ENCODE assay signal across 20 cellular contexts in the genomic region with DNA sequence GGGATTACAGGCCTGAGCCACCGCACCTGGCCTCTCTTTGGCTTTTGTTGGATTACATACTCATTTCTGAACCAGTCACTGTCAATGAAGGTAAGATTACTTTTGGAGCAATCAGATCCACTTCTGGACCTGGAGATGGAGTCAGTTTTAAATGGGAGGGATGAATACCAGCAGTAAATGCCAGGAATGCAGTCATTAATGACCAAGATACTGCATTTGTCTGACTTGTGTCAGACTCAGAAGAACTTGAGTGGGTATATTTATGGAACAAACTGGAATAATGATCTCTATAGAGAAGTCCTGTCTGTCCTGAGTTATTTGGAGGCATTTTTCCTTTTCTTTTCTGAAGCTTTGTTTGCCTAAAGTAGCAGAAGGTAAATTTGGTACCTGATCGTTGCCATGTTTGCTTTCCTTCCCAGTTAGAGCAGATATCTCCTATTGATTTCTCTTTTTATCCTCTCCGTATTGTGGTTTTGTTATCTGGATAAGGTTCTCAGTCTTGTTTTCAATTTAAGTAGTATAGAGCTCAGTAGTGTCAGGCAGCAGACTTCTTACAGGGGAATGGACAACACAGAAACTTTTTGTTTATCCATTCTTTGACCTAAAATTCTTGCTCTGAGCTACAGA. TPM values are rescaled to one million over a fixed set of nuclear protein-coding genes. Genes with fewer than 3 reads are reported as not detected.
DNase-seq lines count a peak whose midpoint lies in the region; ATAC-seq, FAIRE-seq and TF ChIP-seq lines count a peak whose summit lies in the region.
"Had no signal": no experiment of that assay in that cellular context is flagged by ENCODE, and none has a peak within 500 bp of the region (broad histone marks: within the 10 kb centered on the region; RNA-seq: fewer than 3 reads in every experiment).

No MANE protein-coding gene starts in this region.

- no peaks in the 10 kb centered on the region for H3K27me3 ChIP-seq in Karpas-422 (ENCODE audit: low read length)
- no peaks in the 10 kb centered on the region for H3K27me3 ChIP-seq in GM12878 (replicated peaks in 1 of 2; ENCODE audit: control insufficient read depth in 2 of 2, insufficient read depth in 2 of 2, low read length in 1 of 2)
- H3K27me3 ChIP-seq: BE2C, gastroesophageal sphincter, MG63, ovary, suprapubic skin had no signal

- no peaks in the 10 kb centered on the region for H3K9me3 ChIP-seq in Karpas-422 (ENCODE audit: low read length)
- no peaks in the 10 kb centered on the region for H3K9me3 ChIP-seq in GM12878 (replicated peaks; ENCODE audit: control insufficient read depth, insufficient read depth, low read length)
- H3K9me3 ChIP-seq: BE2C, gastroesophageal sphincter, MG63, ovary, suprapubic skin had no signal

- peak overlapping the region; percentile 42 for H3K9ac ChIP-seq in Karpas-422 (ENCODE audit: low read length)
- H3K9ac ChIP-seq in GM12878 (ENCODE audit: control insufficient read depth, insufficient read depth, low read length) = no peak overlapping the region

- WGBS in GM12878 (ENCODE audit: insufficient coverage, insufficient replicate concordance, low lambda C conversion rate, missing lambda C conversion rate) = 98% methylated on average over 3 of the region's 3 CpGs

- FAIRE-seq in GM12878 (lab: Jason Lieb, UNC) = no peak
- FAIRE-seq: bronchial epithelial cell, endometrium, islet of Langerhans had no signal

- H3K4me1 ChIP-seq in Karpas-422 (ENCODE audit: low read length) (peaks cover 77% of the 10 kb centered on the region), GM12878 (ENCODE audit: control insufficient read depth, insufficient read depth, low read length) (peaks cover 50% of the 10 kb centered on the region)
- H3K4me1 ChIP-seq: BE2C had no signal

- H3K36me3 Mint-ChIP-seq in osteocyte (ENCODE audit: unreplicated experiment) (no peaks in the 10 kb centered on the region), Calu3 (ENCODE audit: insufficient read depth, unreplicated experiment) (no peaks in the 10 kb centered on the region)

- RAD21 ChIA-PET in GM12878 (lab: Charles Lee; ENCODE audit: unreplicated experiment) = interaction anchor here (0.7 to 3.9 kb wide), 5 partner anchors 10 to 159 kb away, joined by 3 to 16 read pairs (median 6); partner anchors contain the start of gene NLK

- H3K9me2 ChIP-seq in Karpas-422 (replicated peaks; ENCODE audit: insufficient read depth, low read length) = no peaks in the 10 kb centered on the region

- no peak for ATAC-seq in GM12878
- ATAC-seq: gastroesophageal sphincter had no signal

- BruUV-seq in GM12878 (replicated peaks; lab: Mats Ljungman, UMichigan) (no TSS peak), Calu3 (replicated peaks; lab: Mats Ljungman, UMichigan) (no TSS peak)

- SMC1A ChIA-PET in GM12878 (lab: Charles Lee; ENCODE audit: uncharacterized antibody, unreplicated experiment) = interaction anchor here (1.0 to 5.4 kb wide), 7 partner anchors 10 to 81 kb away, joined by 3 to 49 read pairs (median 5); partner anchors contain the start of gene NLK

- no peak for TF ChIP-seq RAD21 in GM12878 (IDR thresholded peaks at IDR 0.05; ENCODE audit: insufficient read depth, low read depth, low read length)

- H3K79me2 ChIP-seq in Karpas-422 (ENCODE audit: low read length) (peaks cover 98% of the 10 kb centered on the region), GM12878 (ENCODE audit: control insufficient read depth, insufficient read depth, low read length) (peaks cover 47% of the 10 kb centered on the region)

- H3K4me2 ChIP-seq in Karpas-422 (ENCODE audit: low read depth, low read length, poor library complexity, severe bottlenecking) (peak overlapping the region; percentile 73), GM12878 (ENCODE audit: control insufficient read depth, insufficient read depth) (peak overlapping the region; percentile 60)

- POLR2A ChIA-PET in GM12878 (lab: Charles Lee) = interaction anchor here (1.1 kb wide), 1 partner anchor 18 kb away, joined by 3 read pairs; no protein-coding TSS in a partner anchor

- no peak for TF ChIP-seq POLR2A in GM12878 (IDR thresholded peaks at IDR 0.05; ENCODE audit: low read depth, low read length)

- H3K4me3 ChIP-seq in Karpas-422 (ENCODE audit: low read length) (peak overlapping the region; percentile 39), GM12878 (no peak overlapping the region)
- H3K4me3 ChIP-seq: gastroesophageal sphincter, MG63, ovary, suprapubic skin had no signal

- H3K9me3 Mint-ChIP-seq in osteocyte (ENCODE audit: unreplicated experiment) (no peaks in the 10 kb centered on the region), Calu3 (ENCODE audit: low read depth, unreplicated experiment) (no peaks in the 10 kb centered on the region)

- peak overlapping the region; percentile 87 for H3K27ac ChIP-seq in Karpas-422 (ENCODE audit: low read length)
- H3K27ac ChIP-seq in GM12878 (ENCODE audit: control insufficient read depth, insufficient read depth) = no peak overlapping the region; the same call in 1 of the 2 replicates
- H3K27ac ChIP-seq: gastroesophageal sphincter, ovary, suprapubic skin had no signal

- intact Hi-C loops in GM12878 (cut with micrococcal nuclease; ENCODE audit: unreplicated experiment) (loop anchor here (10.0 kb wide), 1 partner anchor 262 kb away; the partner anchor contains the start of gene TMEM97), Calu3 (cut with micrococcal nuclease; ENCODE audit: unreplicated experiment) (loop anchor here (10.0 kb wide), 1 partner anchor 272 kb away; no protein-coding TSS in a partner anchor)

- CTCF ChIA-PET in GM12878 (lab: Yijun Ruan, JAX) (interaction anchor here (0.7 to 3.5 kb wide), 2 partner anchors 12 to 159 kb away, joined by 3 to 19 read pairs; partner anchors contain the start of gene LYRM9), Calu3 (lab: Charles Lee) (interaction anchor here (2.8 kb wide), 1 partner anchor 12 kb away, joined by 7 read pairs; no protein-coding TSS in a partner anchor)

- in situ Hi-C loops in GM12878 (cut with MboI) = loop anchor here (10.0 to 25.0 kb wide), 2 partner anchors 588 to 766 kb away; partner anchors contain the start of gene WSB1

- H3K36me3 ChIP-seq in Karpas-422 (ENCODE audit: insufficient read depth, low read length) (0 out of 2 replicates have a peak, but pooled peaks cover 8% of the 10 kb centered on the region), GM12878 (ENCODE audit: control insufficient read depth in 2 of 2, insufficient read depth in 2 of 2, low read length in 1 of 2) (no peaks in the 10 kb centered on the region)
- H3K36me3 ChIP-seq: BE2C, gastroesophageal sphincter, ovary, suprapubic skin had no signal

- H3K4me1 Mint-ChIP-seq in osteocyte (ENCODE audit: unreplicated experiment) = peaks cover 34% of the 10 kb centered on the region
- peaks cover 34% of the 10 kb centered on the region for H3K4me1 Mint-ChIP-seq in Calu3 (ENCODE audit: low read depth, unreplicated experiment)

- H3K27me3 Mint-ChIP-seq in osteocyte (ENCODE audit: unreplicated experiment) (no peaks in the 10 kb centered on the region), Calu3 (ENCODE audit: unreplicated experiment) (no peaks in the 10 kb centered on the region)

- H3K27ac Mint-ChIP-seq in osteocyte (ENCODE audit: unreplicated experiment) = peak overlapping the region; percentile 48
- H3K27ac Mint-ChIP-seq in Calu3 (ENCODE audit: unreplicated experiment) = no peak overlapping the region

- H2AFZ ChIP-seq in Karpas-422 (ENCODE audit: low read length) (no peak overlapping the region), GM12878 (ENCODE audit: control insufficient read depth, low read depth, low read length) (no peak overlapping the region)

- no peaks in the 10 kb centered on the region for H4K20me1 ChIP-seq in Karpas-422 (ENCODE audit: insufficient read depth, low read depth, low read length)
- H4K20me1 ChIP-seq in GM12878 (ENCODE audit: control insufficient read depth, insufficient read depth) = no peaks in the 10 kb centered on the region

- TF ChIP-seq EP300 in GM12878 (IDR thresholded peaks at IDR 0.05; ENCODE audit: borderline replicate concordance in 1 of 2, control insufficient read depth in 1 of 2, low read depth in 2 of 2, low read length in 2 of 2) = no peak

- DNase-seq in EH (ENCODE audit: low read depth) (peak; percentile 65), Karpas-422 (no peak), GM12878 (ENCODE audit: low read depth, low spot score) (no peak), osteocyte (ENCODE audit: extremely low spot score, unreplicated experiment) (no peak), Calu3 (no peak), NCI-H2081 (lab: John Stamatoyannopoulos, UW) (no peak), foreskin melanocyte (no peak)
- DNase-seq in stimulated activated CD4-positive, alpha-beta T cell treated with anti-CD3 and anti-CD28 coated beads, Interleukin-4, amount 100 ng/mL, for 24 hours = no peak
- DNase-seq: activated naive CD4-positive, alpha-beta T cell treated with Interleukin-2 at 50 U/mL for 16 hours; BE2C; DMS53; MG63; midbrain; NCI-H2081 treated with DMSO at 0.1 percent for 48 hours; ovary had no signal

- H3K4me3 Mint-ChIP-seq in osteocyte (ENCODE audit: unreplicated experiment) (no peak overlapping the region), Calu3 (ENCODE audit: low read depth, unreplicated experiment) (no peak overlapping the region)

- TF ChIP-seq CTCF in GM12878 (IDR thresholded peaks at IDR 0.05 in 2 of 3, conservative IDR thresholded peaks at IDR 0.05 in 1 of 3; ENCODE audit: control insufficient read depth in 2 of 3, extremely low read depth in 1 of 3, insufficient read depth in 1 of 3, low read depth in 3 of 3, low read length in 3 of 3) (no peak), osteocyte (IDR thresholded peaks at IDR 0.05) (no peak), Calu3 (IDR thresholded peaks at IDR 0.05; ENCODE audit: unreplicated experiment) (no peak)

RNA-seq across cellular contexts. Expression of gene NLK, which starts 10.7 kb away (rescaled TPM):
- total RNA-seq in Karpas-422 (2014; rRNA removed; shearing (Covaris generic); ENCODE audit: low replicate concordance) = 36.0 and 60.0 TPM in 2 replicates
- 77.0 and 80.2 TPM in 2 replicates for total RNA-seq in GM12878 (2013; cell fraction: nucleolus; rRNA removed)
- 17.8 and 19.3 TPM in 2 replicates for total RNA-seq in GM12878 (2014; rRNA removed)
- 16.1 and 17.5 TPM in 2 replicates for total RNA-seq in GM12878 (2014; rRNA removed; fragmentation: Illumina TruSeq; extraction: Trizol)
- 15.9 and 16.0 TPM in 2 replicates for total RNA-seq in GM12878 (2021)
- 6.9 TPM for polyA plus RNA-seq in GM12878 (2011; ENCODE audit: low read depth)
- polyA plus RNA-seq in GM12878 (2011; rRNA removed) = 22.9 and 24.8 TPM in 2 replicates
- 12.5 and 14.8 TPM in 2 replicates for polyA plus RNA-seq in GM12878 (2011; cell fraction: cytosol; rRNA removed)
- 30.6 and 31.9 TPM in 2 replicates for polyA plus RNA-seq in GM12878 (2011; cell fraction: nucleus; rRNA removed)
- 9.7 and 11.2 TPM in 2 replicates for polyA plus RNA-seq in GM12878 (2012)
- 15.5 and 24.8 TPM in 2 replicates for polyA plus RNA-seq in GM12878 (2014; fragmentation: Illumina TruSeq; extraction: Trizol)
- polyA plus RNA-seq in GM12878 (2014; fragmentation: Nextera tagmentation; extraction: Ambion mirVana) = 1 to 10 TPM; 5.0 to 6.0 TPM
- polyA plus RNA-seq in GM12878 (2014; rRNA removed) = 14.5 and 15.7 TPM in 2 replicates
- 1 to 10 TPM; 5.7 to 7.0 TPM for polyA plus RNA-seq in GM12878 (2016; fragmentation: Nextera tagmentation; extraction: Ambion mirVana)
- polyA minus RNA-seq in GM12878 (2011; rRNA and poly(A)+ RNA removed) = 28.1 and 50.4 TPM in 2 replicates
- polyA minus RNA-seq in GM12878 (2011; cell fraction: cytosol; rRNA and poly(A)+ RNA removed) = 7.1 and 12.8 TPM in 2 replicates
- polyA minus RNA-seq in GM12878 (2011; cell fraction: nucleus; rRNA and poly(A)+ RNA removed) = 49.1 and 77.6 TPM in 2 replicates
- 16.4 and 17.5 TPM in 2 replicates for total RNA-seq in osteocyte
- total RNA-seq in Calu3 (2022) = 20.4 and 22.0 TPM in 2 replicates
